ENCODE assay signal across 8 cellular contexts in genomic region chr6:75208564-75209431, GRCh38.
DNase-seq lines count a peak whose midpoint lies in the region; ATAC-seq lines count a peak whose summit lies in the region.

No MANE protein-coding gene starts in this region.

- H3K27me3 ChIP-seq in duodenal mucosa (ENCODE audit: control insufficient read depth in 1 of 2, insufficient read depth in 2 of 2, low read length in 2 of 2) = peaks cover 48 to 50% of the 10 kb centered on the region in 2 donors

- no peaks in the 10 kb centered on the region for H3K9me3 ChIP-seq in duodenal mucosa (ENCODE audit: control insufficient read depth in 1 of 2, low read length in 2 of 2)

- peak; percentile 79 for ATAC-seq in HG03432 (IDR thresholded peaks at IDR 0.05; ENCODE audit: unreplicated experiment)

- DNase-seq in C1 segment of cervical spinal cord (lab: John Stamatoyannopoulos, UW) (peak in 11 of 14 donors; percentile 28 to 77 (median 67)), GM19240 (ENCODE audit: insufficient read length, low spot score) (peak; percentile 28), NCI-H510A treated with DMSO at 0.1 percent for 48 hours (lab: John Stamatoyannopoulos, UW) (peak; percentile 72), medulla oblongata (ENCODE audit: extremely low spot score) (peak; percentile 91)
- DNase-seq in activated CD4-positive, alpha-beta T cell treated with anti-CD3 and anti-CD28 coated beads, Interleukin-2, amount 50 U/mL, for 1 hour = peak; percentile 77
- DNase-seq in stimulated activated CD8-positive, alpha-beta memory T cell treated with anti-CD3 and anti-CD28 coated beads, Interleukin-15, amount 100 ng/mL, for 1 hour (ENCODE audit: low read depth) = peak; percentile 71

- H3K36me3 ChIP-seq in duodenal mucosa (ENCODE audit: control insufficient read depth in 1 of 2, insufficient read depth in 2 of 2, low read length in 2 of 2) = no peaks in the 10 kb centered on the region

- peaks cover 8 to 37% of the 10 kb centered on the region in 2 donors for H3K4me1 ChIP-seq in duodenal mucosa (ENCODE audit: control insufficient read depth in 1 of 2, insufficient read depth in 2 of 2, low read length in 2 of 2)

- H3K4me3 ChIP-seq in duodenal mucosa (ENCODE audit: low read depth in 1 of 2, low read length in 2 of 2) = peak overlapping the region; percentile 38 to 45

- H3K27ac ChIP-seq in duodenal mucosa (ENCODE audit: low read depth, low read length) = no peak overlapping the region

- H3K9ac ChIP-seq in duodenal mucosa (ENCODE audit: low read depth in 1 of 2, low read length in 2 of 2) = peak overlapping the region in 1 of 2 donors; percentile 2

Comparison
In these comparisons a context has a peak if more than half of its experiments do, and no peak if none do; other contexts are left out.
1. DNase-seq: peak in every context shown above with its lines; median percentile 91 in medulla oblongata; 77 in activated CD4-positive, alpha-beta T cell treated with anti-CD3 and anti-CD28 coated beads, Interleukin-2, amount 50 U/mL, for 1 hour; 72 in NCI-H510A treated with DMSO at 0.1 percent for 48 hours; 71 in stimulated activated CD8-positive, alpha-beta memory T cell treated with anti-CD3 and anti-CD28 coated beads, Interleukin-15, amount 100 ng/mL, for 1 hour; 67 in C1 segment of cervical spinal cord; 28 in GM19240.